In genomic region chr15:91795281-91795680, GRCh38 we compare ENCODE assay signal across 13 cellular contexts. TPM values are rescaled to one million over a fixed set of nuclear protein-coding genes. Genes with fewer than 3 reads are reported as not detected.
DNase-seq lines count a peak whose midpoint lies in the region; ATAC-seq and TF ChIP-seq lines count a peak whose summit lies in the region.
"Had no signal": no experiment of that assay in that cellular context is flagged by ENCODE, and none has a peak within 500 bp of the region (broad histone marks: within the 10 kb centered on the region; RNA-seq: fewer than 3 reads in every experiment).

No MANE protein-coding gene starts in this region.

- no peak overlapping the region for H4K8ac ChIP-seq in mesenchymal stem cell (ENCODE audit: low read length)

- peak; percentile 14 for DNase-seq in esophagus muscularis mucosa (ENCODE audit: extremely low spot score)
- DNase-seq in mesenchymal stem cell: no peak
- DNase-seq in suprapubic skin (ENCODE audit: low spot score in 2 of 2): no peak
- no peak for DNase-seq in natural killer cell treated with Interleukin-12 subunit alpha and Interleukin-12 subunit beta and Interleukin-15 and Interleukin-18, amount 100 ng/mL, for 72 hours (ENCODE audit: low spot score)
- no peak for DNase-seq in heart left ventricle
- DNase-seq in NCI-H1694 (lab: John Stamatoyannopoulos, UW): no peak
- DNase-seq: BE2C; CD4-positive, alpha-beta memory T cell; DMS79 had no signal

- no peak overlapping the region for H3K4ac ChIP-seq in mesenchymal stem cell (ENCODE audit: low read depth in 1 of 2, low read length in 2 of 2)

- no peak for TF ChIP-seq EP300 in esophagus muscularis mucosa (IDR thresholded peaks at IDR 0.05)
- TF ChIP-seq EP300 in suprapubic skin (IDR thresholded peaks at IDR 0.05): no peak

- H3K4me3 Mint-ChIP-seq in natural killer cell treated with Interleukin-12 subunit alpha and Interleukin-12 subunit beta and Interleukin-15 and Interleukin-18, amount 100 ng/mL, for 72 hours: no peak overlapping the region
- H3K4me3 Mint-ChIP-seq: CD4-positive, alpha-beta memory T cell had no signal

- H3K14ac ChIP-seq in mesenchymal stem cell (ENCODE audit: low read length in 2 of 2): no peak overlapping the region

- H2BK5ac ChIP-seq in mesenchymal stem cell (ENCODE audit: low read depth, low read length, poor library complexity, severe bottlenecking): no peak overlapping the region

- H3K4me1 ChIP-seq in esophagus muscularis mucosa: no peaks in the 10 kb centered on the region
- H3K4me1 ChIP-seq in mesenchymal stem cell (ENCODE audit: control insufficient read depth, insufficient read depth, low read depth, low read length): no peaks in the 10 kb centered on the region
- peaks cover 5% of the 10 kb centered on the region for H3K4me1 ChIP-seq in suprapubic skin
- peaks cover 0 to 12% (median 0%) of the 10 kb centered on the region in 12 donors for H3K4me1 ChIP-seq in heart left ventricle
- H3K4me1 ChIP-seq: A549, BE2C, HAP-1 had no signal

- no peak overlapping the region for H2BK120ac ChIP-seq in mesenchymal stem cell (ENCODE audit: low read depth, low read length)

- H2BK15ac ChIP-seq in mesenchymal stem cell (ENCODE audit: low read depth, poor library complexity, severe bottlenecking): no peak overlapping the region

- no peak overlapping the region for H2AFZ ChIP-seq in mesenchymal stem cell (ENCODE audit: low read depth, low read length)

- H3K27me3 Mint-ChIP-seq in natural killer cell treated with Interleukin-12 subunit alpha and Interleukin-12 subunit beta and Interleukin-15 and Interleukin-18, amount 100 ng/mL, for 72 hours: peaks cover 18 to 21% of the 10 kb centered on the region in 2 donors

- TF ChIP-seq POLR2A in esophagus muscularis mucosa (IDR thresholded peaks at IDR 0.05; ENCODE audit: low read depth): no peak
- TF ChIP-seq POLR2A in suprapubic skin (IDR thresholded peaks at IDR 0.05): no peak
- no peak for TF ChIP-seq POLR2A in heart left ventricle (IDR thresholded peaks at IDR 0.05)

- H3K4me1 Mint-ChIP-seq in natural killer cell treated with Interleukin-12 subunit alpha and Interleukin-12 subunit beta and Interleukin-15 and Interleukin-18, amount 100 ng/mL, for 72 hours (ENCODE audit: low read depth in 2 of 2): no peaks in the 10 kb centered on the region
- H3K4me1 Mint-ChIP-seq: CD4-positive, alpha-beta memory T cell had no signal

- no peaks in the 10 kb centered on the region for H3K9me3 ChIP-seq in esophagus muscularis mucosa
- H3K9me3 ChIP-seq in mesenchymal stem cell (ENCODE audit: control insufficient read depth, low read length): no peaks in the 10 kb centered on the region
- no peaks in the 10 kb centered on the region for H3K9me3 ChIP-seq in suprapubic skin
- no peaks in the 10 kb centered on the region for H3K9me3 ChIP-seq in heart left ventricle
- H3K9me3 ChIP-seq: A549, BE2C, HAP-1 had no signal

- H3K27ac ChIP-seq in esophagus muscularis mucosa (replicated peaks in 1 of 4) (no peak overlapping the region), mesenchymal stem cell (ENCODE audit: low read length, poor library complexity, severe bottlenecking) (no peak overlapping the region), suprapubic skin (peak overlapping the region; percentile 73), heart left ventricle (no peak overlapping the region)
- H3K27ac ChIP-seq: A549, C4-2B had no signal

- no peaks in the 10 kb centered on the region for H3K9me3 Mint-ChIP-seq in natural killer cell treated with Interleukin-12 subunit alpha and Interleukin-12 subunit beta and Interleukin-15 and Interleukin-18, amount 100 ng/mL, for 72 hours

- no peaks in the 10 kb centered on the region for H3K79me1 ChIP-seq in mesenchymal stem cell (replicated peaks; ENCODE audit: low read length, poor library complexity, severe bottlenecking)

- H3K18ac ChIP-seq in mesenchymal stem cell (ENCODE audit: low read depth in 1 of 2, low read length in 2 of 2): no peak overlapping the region

- no peak overlapping the region for H3K4me2 ChIP-seq in mesenchymal stem cell (ENCODE audit: low read length, poor library complexity, severe bottlenecking)
- H3K4me2 ChIP-seq: A549 had no signal

- TF ChIP-seq CTCF in esophagus muscularis mucosa (IDR thresholded peaks at IDR 0.05): no peak
- no peak for TF ChIP-seq CTCF in suprapubic skin (IDR thresholded peaks at IDR 0.05)
- no peak for TF ChIP-seq CTCF in heart left ventricle (IDR thresholded peaks at IDR 0.05)

- no peak overlapping the region for H4K91ac ChIP-seq in mesenchymal stem cell (ENCODE audit: low read length)

- no peak overlapping the region for H2AK5ac ChIP-seq in mesenchymal stem cell (ENCODE audit: low read length, severe bottlenecking)

- no peak overlapping the region for H2BK12ac ChIP-seq in mesenchymal stem cell (ENCODE audit: low read length in 2 of 2)

- no peaks in the 10 kb centered on the region for H3K36me3 ChIP-seq in esophagus muscularis mucosa
- no peaks in the 10 kb centered on the region for H3K36me3 ChIP-seq in mesenchymal stem cell (ENCODE audit: control insufficient read depth in 1 of 2, insufficient read depth in 2 of 2, low read depth in 1 of 2, low read length in 2 of 2)
- H3K36me3 ChIP-seq in suprapubic skin: no peaks in the 10 kb centered on the region
- H3K36me3 ChIP-seq in heart left ventricle: no peaks in the 10 kb centered on the region
- H3K36me3 ChIP-seq: BE2C, HAP-1 had no signal

- H3K4me3 ChIP-seq in esophagus muscularis mucosa (no peak overlapping the region), mesenchymal stem cell (ENCODE audit: insufficient read depth in 1 of 2, low read depth in 1 of 2, low read length in 2 of 2) (no peak overlapping the region), suprapubic skin (no peak overlapping the region), heart left ventricle (no peak overlapping the region)
- H3K4me3 ChIP-seq: A549, HAP-1 had no signal

- intact Hi-C loops in esophagus muscularis mucosa (cut with DNase I) (no loop called here), heart left ventricle (cut with DNase I) (no loop called here)

- no peak overlapping the region for H3K23ac ChIP-seq in mesenchymal stem cell (ENCODE audit: low read length in 2 of 2)

- ATAC-seq in natural killer cell treated with Interleukin-12 subunit alpha and Interleukin-12 subunit beta and Interleukin-15 and Interleukin-18, amount 100 ng/mL, for 72 hours: no peak
- ATAC-seq in heart left ventricle: no peak
- ATAC-seq: A549, HepG2 had no signal

- no peak overlapping the region for H3K27ac Mint-ChIP-seq in natural killer cell treated with Interleukin-12 subunit alpha and Interleukin-12 subunit beta and Interleukin-15 and Interleukin-18, amount 100 ng/mL, for 72 hours
- H3K27ac Mint-ChIP-seq: CD4-positive, alpha-beta memory T cell had no signal

- peak overlapping the region; percentile 14 for H3K9ac ChIP-seq in mesenchymal stem cell (ENCODE audit: low read length)

- WGBS in esophagus muscularis mucosa: 87% methylated on average over 2 of the region's 2 CpGs
- WGBS in mesenchymal stem cell: no CpG with 5 or more reads among the region's 2 CpGs
- WGBS in suprapubic skin: 65% methylated on average over 2 of the region's 2 CpGs
- 65 to 67% (median 65%) methylated on average over 2 of the region's 2 CpGs for WGBS in heart left ventricle, 4 donors

- no peaks in the 10 kb centered on the region for H3K27me3 ChIP-seq in esophagus muscularis mucosa
- H3K27me3 ChIP-seq in mesenchymal stem cell (ENCODE audit: control insufficient read depth in 1 of 2, insufficient read depth in 1 of 2, low read length in 2 of 2): no peaks in the 10 kb centered on the region
- H3K27me3 ChIP-seq in suprapubic skin: no peaks in the 10 kb centered on the region
- H3K27me3 ChIP-seq in heart left ventricle: peaks cover 0 to 3% (median 0%) of the 10 kb centered on the region in 9 donors
- H3K27me3 ChIP-seq: BE2C had no signal

- H3K36me3 Mint-ChIP-seq in natural killer cell treated with Interleukin-12 subunit alpha and Interleukin-12 subunit beta and Interleukin-15 and Interleukin-18, amount 100 ng/mL, for 72 hours: no peaks in the 10 kb centered on the region
- H3K36me3 Mint-ChIP-seq: CD4-positive, alpha-beta memory T cell had no signal

RNA-seq across cellular contexts. Expression of gene SLCO3A1, which starts 58.2 kb away (rescaled TPM):
- 10 to 100 TPM in 3 of 4 donors, 1 to 10 TPM in 1; 5.6 to 17.5 (median 12.3) TPM for total RNA-seq in esophagus muscularis mucosa
- polyA plus RNA-seq in mesenchymal stem cell (2013, experiment 1 of 2): 2.0 TPM
- 2.3 TPM for polyA plus RNA-seq in mesenchymal stem cell (2013, experiment 2 of 2)
- 100 to 1,000 TPM in 1 of 4 donors, 10 to 100 TPM in 3; 29.0 to 131 (median 44.6) TPM for total RNA-seq in suprapubic skin
- total RNA-seq in natural killer cell treated with Interleukin-12 subunit alpha and Interleukin-12 subunit beta and Interleukin-15 and Interleukin-18, amount 100 ng/mL, for 72 hours: 10 to 100 TPM; 10.4 to 12.5 TPM
- 10 to 100 TPM; 26.3 to 64.2 (median 50.2) TPM for total RNA-seq in heart left ventricle
- 10 to 100 TPM; 38.9 to 59.6 TPM for polyA plus RNA-seq in heart left ventricle
- polyA plus RNA-seq: HepG2 had no signal
